Comparison of ENCODE assay signal across 15 cellular contexts in the genomic region with DNA sequence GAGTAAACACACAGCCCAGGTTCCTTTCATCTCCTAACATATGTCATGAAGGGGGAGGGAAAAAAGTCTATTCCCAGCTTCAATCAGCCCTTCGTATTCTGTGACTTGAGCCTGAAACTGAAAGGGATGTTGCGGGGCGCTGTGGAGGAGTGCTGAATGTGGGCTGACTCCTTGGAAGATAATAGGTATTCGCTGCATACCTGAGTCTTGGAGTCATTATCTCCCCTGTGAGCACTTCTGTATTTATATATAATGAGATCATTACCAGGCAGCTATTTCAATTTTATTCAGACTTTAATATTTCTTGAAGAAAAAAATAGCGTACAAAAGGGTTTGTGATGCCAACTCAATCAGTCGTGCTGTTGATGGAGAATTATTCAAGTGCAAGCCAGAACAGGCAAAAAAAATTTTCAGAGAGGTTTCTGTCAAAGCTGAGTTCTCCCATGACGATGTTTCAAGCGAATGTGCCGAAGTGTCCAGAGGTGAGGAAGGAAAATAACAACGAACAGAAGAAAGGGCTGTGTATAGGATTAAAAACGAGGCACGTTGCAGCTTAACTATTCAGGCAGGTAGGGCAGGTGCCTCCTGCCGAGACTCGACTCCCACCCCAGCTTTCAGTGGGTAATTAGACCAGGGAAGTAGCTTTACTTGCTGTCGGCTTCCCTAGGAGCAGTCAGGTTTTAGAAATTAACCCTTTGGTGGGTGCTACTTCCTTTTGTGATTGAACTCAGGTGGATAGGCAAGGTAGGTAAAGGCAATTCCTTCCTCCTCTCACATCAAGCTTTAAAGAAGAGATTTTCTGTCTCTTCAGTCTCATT.
DNase-seq lines count a peak whose midpoint lies in the region; ATAC-seq, FAIRE-seq and TF ChIP-seq lines count a peak whose summit lies in the region.
"Had no signal": no experiment of that assay in that cellular context is flagged by ENCODE, and none has a peak within 500 bp of the region (broad histone marks: within the 10 kb centered on the region; RNA-seq: fewer than 3 reads in every experiment).

No MANE protein-coding gene starts in this region.

- no peak overlapping the region for H2BK12ac ChIP-seq in mesenchymal stem cell (ENCODE audit: low read length in 2 of 2)

- no peak overlapping the region for H3K4me3 ChIP-seq in bronchial epithelial cell (ENCODE audit: low read depth, low read length)
- H3K4me3 ChIP-seq in mesenchymal stem cell (ENCODE audit: insufficient read depth in 1 of 2, low read depth in 1 of 2, low read length in 2 of 2), result peak overlapping the region in 1 of 2 experiments; percentile 48
- no peak overlapping the region for H3K4me3 ChIP-seq in esophagus muscularis mucosa
- H3K4me3 ChIP-seq: BLaER1 treated with 17β-estradiol and CSF1 and Interleukin-3, amounts not matched to agents 10 nM and 100 nM; coronary artery had no signal

- intact Hi-C loops in esophagus muscularis mucosa (cut with DNase I), result no loop called here

- H3K9ac ChIP-seq in mesenchymal stem cell (ENCODE audit: low read length), result peak overlapping the region; percentile 22
- H3K9ac ChIP-seq: BLaER1 treated with 17β-estradiol and CSF1 and Interleukin-3, amounts not matched to agents 10 nM and 100 nM had no signal

- no peaks in the 10 kb centered on the region for H3K36me3 ChIP-seq in bronchial epithelial cell (ENCODE audit: control insufficient read depth, insufficient read depth, low read length)
- no peaks in the 10 kb centered on the region for H3K36me3 ChIP-seq in mesenchymal stem cell (ENCODE audit: control insufficient read depth in 1 of 2, insufficient read depth in 2 of 2, low read depth in 1 of 2, low read length in 2 of 2)
- H3K36me3 ChIP-seq in esophagus muscularis mucosa, result no peaks in the 10 kb centered on the region
- H3K36me3 ChIP-seq: BLaER1 treated with 17β-estradiol and CSF1 and Interleukin-3, amounts not matched to agents 10 nM and 100 nM had no signal

- H3K27me3 ChIP-seq in bronchial epithelial cell (ENCODE audit: control insufficient read depth, insufficient read depth, low read length), result peaks cover 6% of the 10 kb centered on the region
- peaks cover 0 to 22% of the 10 kb centered on the region in 2 experiments for H3K27me3 ChIP-seq in mesenchymal stem cell (ENCODE audit: control insufficient read depth in 1 of 2, insufficient read depth in 1 of 2, low read length in 2 of 2)
- peaks cover 0 to 17% (median 0%) of the 10 kb centered on the region in 4 donors for H3K27me3 ChIP-seq in esophagus muscularis mucosa
- H3K27me3 ChIP-seq: BLaER1 treated with 17β-estradiol and CSF1 and Interleukin-3, amounts not matched to agents 10 nM and 100 nM had no signal

- H3K9me3 ChIP-seq in mesenchymal stem cell (ENCODE audit: control insufficient read depth, low read length) (no peaks in the 10 kb centered on the region), esophagus muscularis mucosa (no peaks in the 10 kb centered on the region)

- TF ChIP-seq CTCF in bronchial epithelial cell (IDR thresholded peaks at IDR 0.05; ENCODE audit: insufficient read depth, low read length, severe bottlenecking) (no peak), esophagus muscularis mucosa (IDR thresholded peaks at IDR 0.05) (no peak)

- no peak overlapping the region for H3K27ac ChIP-seq in mesenchymal stem cell (ENCODE audit: low read length, poor library complexity, severe bottlenecking)
- H3K27ac ChIP-seq in esophagus muscularis mucosa (replicated peaks in 1 of 4), result no peak overlapping the region
- H3K27ac ChIP-seq: BLaER1 treated with 17β-estradiol and CSF1 and Interleukin-3, amounts not matched to agents 10 nM and 100 nM; coronary artery had no signal

- no peak for FAIRE-seq in bronchial epithelial cell (lab: Jason Lieb, UNC)

- peak overlapping the region; percentile 66 for H3K4me2 ChIP-seq in mesenchymal stem cell (ENCODE audit: low read length, poor library complexity, severe bottlenecking)
- H3K4me2 ChIP-seq: BLaER1 treated with 17β-estradiol and CSF1 and Interleukin-3, amounts not matched to agents 10 nM and 100 nM had no signal

- WGBS in mesenchymal stem cell, result 49% methylated on average over 13 of the region's 15 CpGs
- WGBS in esophagus muscularis mucosa, result 20% methylated on average over 15 of the region's 15 CpGs

- no peak overlapping the region for H3K18ac ChIP-seq in mesenchymal stem cell (ENCODE audit: low read depth in 1 of 2, low read length in 2 of 2)

- H4K8ac ChIP-seq in mesenchymal stem cell (ENCODE audit: low read length), result no peak overlapping the region

- no peak overlapping the region for H4K91ac ChIP-seq in mesenchymal stem cell (ENCODE audit: low read length)

- no peak overlapping the region for H3K14ac ChIP-seq in mesenchymal stem cell (ENCODE audit: low read length in 2 of 2)

- TF ChIP-seq EP300 in esophagus muscularis mucosa (IDR thresholded peaks at IDR 0.05), result no peak

- H3K4ac ChIP-seq in mesenchymal stem cell (ENCODE audit: low read depth in 1 of 2, low read length in 2 of 2), result no peak overlapping the region

- H2BK120ac ChIP-seq in mesenchymal stem cell (ENCODE audit: low read depth, low read length), result no peak overlapping the region

- H3K79me1 ChIP-seq in mesenchymal stem cell (replicated peaks; ENCODE audit: low read length, poor library complexity, severe bottlenecking), result no peaks in the 10 kb centered on the region

- H2BK15ac ChIP-seq in mesenchymal stem cell (ENCODE audit: low read depth, poor library complexity, severe bottlenecking), result no peak overlapping the region

- TF ChIP-seq POLR2A in esophagus muscularis mucosa (IDR thresholded peaks at IDR 0.05; ENCODE audit: low read depth), result no peak

- H2AK5ac ChIP-seq in mesenchymal stem cell (ENCODE audit: low read length, severe bottlenecking), result no peak overlapping the region

- no peak overlapping the region for H2AFZ ChIP-seq in mesenchymal stem cell (ENCODE audit: low read depth, low read length)

- H3K23ac ChIP-seq in mesenchymal stem cell (ENCODE audit: low read length in 2 of 2), result no peak overlapping the region

- peak; percentile 52 for DNase-seq in DMS153 (lab: John Stamatoyannopoulos, UW)
- peak; percentile 82 for DNase-seq in NCI-H146 (lab: John Stamatoyannopoulos, UW)
- DNase-seq in bronchial epithelial cell (ENCODE audit: low read depth), result peak; percentile 63
- DNase-seq in mesenchymal stem cell, result no peak
- no peak for DNase-seq in esophagus muscularis mucosa (ENCODE audit: extremely low spot score)
- DNase-seq: activated gamma-delta T cell treated with Interleukin-2 at 50 U/mL for 16 hours; naive thymus-derived CD4-positive, alpha-beta T cell; NCI-H1048; Right ventricle myocardium superior had no signal

- H2BK5ac ChIP-seq in mesenchymal stem cell (ENCODE audit: low read depth, low read length, poor library complexity, severe bottlenecking), result no peak overlapping the region

- H3K4me1 ChIP-seq in mesenchymal stem cell (ENCODE audit: control insufficient read depth, insufficient read depth, low read depth, low read length) (peaks cover 3% of the 10 kb centered on the region), esophagus muscularis mucosa (peaks cover 0 to 7% (median 4%) of the 10 kb centered on the region in 4 donors)
- H3K4me1 ChIP-seq: BLaER1 treated with 17β-estradiol and CSF1 and Interleukin-3, amounts not matched to agents 10 nM and 100 nM had no signal

- no peak for ATAC-seq in GM21447 (IDR thresholded peaks at IDR 0.05; ENCODE audit: unreplicated experiment)
- no peak for ATAC-seq in HG03097 (IDR thresholded peaks at IDR 0.05; ENCODE audit: low FRiP score, unreplicated experiment)
- ATAC-seq in HG03469 (IDR thresholded peaks at IDR 0.05; ENCODE audit: unreplicated experiment), result no peak
- ATAC-seq: naive thymus-derived CD4-positive, alpha-beta T cell; stimulated activated effector memory CD8-positive, alpha-beta T cell treated with anti-CD3 and anti-CD28 coated beads, Interleukin-12 subunit alpha, Interleukin-12 subunit beta, amount 100 ng/mL, for 72 hours had no signal

Comparison
In these comparisons a context has a peak if more than half of its experiments do, and no peak if none do; other contexts are left out.
1. DNase-seq: peak in DMS153 (single experiment), NCI-H146 (single experiment) and bronchial epithelial cell (single experiment); none in mesenchymal stem cell (single experiment) and esophagus muscularis mucosa (single experiment).